Comparison of ENCODE assay signal across 22 cellular contexts in genomic region chrX:302975-303374, GRCh38. TPM values are rescaled to one million over a fixed set of nuclear protein-coding genes. Genes with fewer than 3 reads are reported as not detected.
DNase-seq lines count a peak whose midpoint lies in the region; ATAC-seq, FAIRE-seq and TF ChIP-seq lines count a peak whose summit lies in the region.
"Had no signal": no experiment of that assay in that cellular context is flagged by ENCODE, and none has a peak within 500 bp of the region (broad histone marks: within the 10 kb centered on the region; RNA-seq: fewer than 3 reads in every experiment).

No MANE protein-coding gene starts in this region.

- H4K20me1 ChIP-seq in HepG2 (ENCODE audit: insufficient read depth, low read length): peaks cover 54% of the 10 kb centered on the region

- no peak for TF ChIP-seq POLR2A in HepG2 (IDR thresholded peaks at IDR 0.05; ENCODE audit: insufficient read depth in 1 of 2, low read depth in 2 of 2, low read length in 2 of 2)

- TF ChIP-seq CTCF in RWPE2 (IDR thresholded peaks at IDR 0.05; ENCODE audit: poor library complexity, severe bottlenecking) (no peak), HepG2 (CRISPR knock-in tag; IDR thresholded peaks at IDR 0.05) (no peak), BE2C (IDR thresholded peaks at IDR 0.05; ENCODE audit: low read depth, low read length) (no peak)

- TF ChIP-seq EP300 in HepG2 (IDR thresholded peaks at IDR 0.05; ENCODE audit: low read depth in 2 of 2, low read length in 2 of 2): no peak
- TF ChIP-seq EP300 in HepG2 (CRISPR knock-in tag; IDR thresholded peaks at IDR 0.05; ENCODE audit: borderline replicate concordance): no peak

- BruUV-seq in HepG2 (replicated peaks; lab: Mats Ljungman, UMichigan): TSS peak; percentile 49

- FAIRE-seq in HepG2 (lab: Jason Lieb, UNC): no peak
- FAIRE-seq: HTR-8/SVneo had no signal

- no peak for TF ChIP-seq RAD21 in HepG2 (CRISPR knock-in tag; IDR thresholded peaks at IDR 0.05)

- no peaks in the 10 kb centered on the region for H3K9me3 ChIP-seq in RWPE2 (ENCODE audit: severe bottlenecking)
- H3K9me3 ChIP-seq in HepG2 (ENCODE audit: low read length): no peaks in the 10 kb centered on the region
- no peaks in the 10 kb centered on the region for H3K9me3 ChIP-seq in BE2C

- H3K36me3 Mint-ChIP-seq in activated CD8-positive, alpha-beta memory T cell treated with anti-CD3 and anti-CD28 coated beads, Interleukin-2, amount 10 ng/mL, durations not matched to agents 7 days and 5 days: peaks cover 60% of the 10 kb centered on the region

- no peak overlapping the region for H3K27ac ChIP-seq in RWPE2 (ENCODE audit: poor library complexity, severe bottlenecking)
- H3K27ac ChIP-seq in HepG2 (ENCODE audit: extremely low read length, insufficient read depth, low read length): no peak overlapping the region
- H3K27ac ChIP-seq: HL-60, PC-9, SK-N-MC had no signal

- H3K9ac ChIP-seq in HepG2 (ENCODE audit: insufficient read depth, low read depth, low read length): no peak overlapping the region

- H3K36me3 ChIP-seq in H7 (replicated peaks; ENCODE audit: control insufficient read depth, insufficient read depth, low read length): peaks cover 29% of the 10 kb centered on the region
- peaks cover 86% of the 10 kb centered on the region for H3K36me3 ChIP-seq in RWPE2 (ENCODE audit: low read depth)
- H3K36me3 ChIP-seq in HepG2 (replicated peaks in 1 of 2; ENCODE audit: control insufficient read depth in 1 of 2, insufficient read depth in 2 of 2, low read length in 2 of 2): peaks cover 19 to 36% of the 10 kb centered on the region in 2 experiments
- peaks cover 9% of the 10 kb centered on the region for H3K36me3 ChIP-seq in BE2C

- H3K79me2 ChIP-seq in HepG2 (ENCODE audit: insufficient read depth, low read length): no peaks in the 10 kb centered on the region

- H3K4me3 ChIP-seq in H7 (ENCODE audit: insufficient read depth, low read depth, low read length): no peak overlapping the region
- no peak overlapping the region for H3K4me3 ChIP-seq in RWPE2 (ENCODE audit: severe bottlenecking)
- H3K4me3 ChIP-seq in HepG2 (replicated peaks in 1 of 3; ENCODE audit: insufficient read depth in 1 of 3, low read depth in 2 of 3, low read length in 3 of 3): no peak overlapping the region
- no peak overlapping the region for H3K4me3 ChIP-seq in BE2C (ENCODE audit: low read depth, low read length)
- H3K4me3 ChIP-seq: PC-9, SK-N-MC had no signal

- ATAC-seq in RWPE2 (ENCODE audit: low read depth) (no peak), HepG2 (no peak), sciatic nerve (no peak)
- no peak for ATAC-seq in activated CD8-positive, alpha-beta memory T cell treated with anti-CD3 and anti-CD28 coated beads, Interleukin-2, amount 10 ng/mL, durations not matched to agents 7 days and 5 days
- ATAC-seq: Right ventricle myocardium inferior had no signal

- no peaks in the 10 kb centered on the region for H3K9me3 Mint-ChIP-seq in activated CD8-positive, alpha-beta memory T cell treated with anti-CD3 and anti-CD28 coated beads, Interleukin-2, amount 10 ng/mL, durations not matched to agents 7 days and 5 days (ENCODE audit: low read depth)

- CTCF ChIA-PET in HepG2 (lab: Yijun Ruan, JAX; ENCODE audit: low intra/inter-chr PET ratio, low total read pairs): no interaction called here
- CTCF ChIA-PET in activated CD8-positive, alpha-beta memory T cell treated with anti-CD3 and anti-CD28 coated beads, Interleukin-2, amount 10 ng/mL, durations not matched to agents 7 days and 5 days (lab: Charles Lee): no interaction called here

- H2AFZ ChIP-seq in HepG2 (ENCODE audit: low read length): no peak overlapping the region
- H2AFZ ChIP-seq: PC-9 had no signal

- H3K4me1 Mint-ChIP-seq in activated CD8-positive, alpha-beta memory T cell treated with anti-CD3 and anti-CD28 coated beads, Interleukin-2, amount 10 ng/mL, durations not matched to agents 7 days and 5 days: no peaks in the 10 kb centered on the region
- H3K4me1 Mint-ChIP-seq: CD14-positive monocyte had no signal

- H3K27me3 ChIP-seq in H7 (ENCODE audit: control insufficient read depth, insufficient read depth, low read length): no peaks in the 10 kb centered on the region
- H3K27me3 ChIP-seq in RWPE2 (ENCODE audit: insufficient read depth, poor library complexity, severe bottlenecking): no peaks in the 10 kb centered on the region
- no peaks in the 10 kb centered on the region for H3K27me3 ChIP-seq in HepG2 (ENCODE audit: control insufficient read depth in 1 of 2, insufficient read depth in 2 of 2, low read length in 2 of 2)
- no peaks in the 10 kb centered on the region for H3K27me3 ChIP-seq in BE2C

- in situ Hi-C loops in HepG2 (cut with HindIII; ENCODE audit: extremely low pct_ligation_motif_present, low pct_unique_long_range_greater_than_20kb): no loop called here

- no peak overlapping the region for H3K27ac Mint-ChIP-seq in activated CD8-positive, alpha-beta memory T cell treated with anti-CD3 and anti-CD28 coated beads, Interleukin-2, amount 10 ng/mL, durations not matched to agents 7 days and 5 days

- DNase-seq in H7 (peak; percentile 29), RWPE2 (ENCODE audit: low spot score) (peak; percentile 44), HepG2 (ENCODE audit: low spot score) (no peak), sciatic nerve (ENCODE audit: low spot score) (peak; percentile 43), BE2C (no peak), T-helper 9 cell (no peak)
- DNase-seq in activated CD8-positive, alpha-beta memory T cell treated with anti-CD3 and anti-CD28 coated beads, Interleukin-2, amount 10 ng/mL, durations not matched to agents 7 days and 5 days: no peak
- DNase-seq: AML-193, DMS 273 treated with DMSO at 0.1 percent for 48 hours, DND-41, HCEC 1CT, NCI-H1092 treated with DMSO at 0.1 percent for 48 hours, NCI-H146, NCI-H2029 treated with DMSO at 0.1 percent for 48 hours, NCI-H2171, NCI-H526, PC-9 had no signal

- POLR2A ChIA-PET in HepG2 (lab: Yijun Ruan, JAX): no interaction called here

- no peak overlapping the region for H3K4me3 Mint-ChIP-seq in activated CD8-positive, alpha-beta memory T cell treated with anti-CD3 and anti-CD28 coated beads, Interleukin-2, amount 10 ng/mL, durations not matched to agents 7 days and 5 days
- H3K4me3 Mint-ChIP-seq: CD14-positive monocyte had no signal

- H3K4me1 ChIP-seq in RWPE2 (ENCODE audit: insufficient read depth, poor library complexity, severe bottlenecking) (no peaks in the 10 kb centered on the region), HepG2 (ENCODE audit: insufficient read depth, low read length) (no peaks in the 10 kb centered on the region), BE2C (no peaks in the 10 kb centered on the region)

- 94% methylated on average over 19 of the region's 19 CpGs for WGBS in HepG2 (ENCODE audit: low lambda C conversion rate)

- intact Hi-C loops in HepG2 (cut with micrococcal nuclease; ENCODE audit: unreplicated experiment) (no loop called here), sciatic nerve (cut with DNase I) (no loop called here)

- no peaks in the 10 kb centered on the region for H3K27me3 Mint-ChIP-seq in activated CD8-positive, alpha-beta memory T cell treated with anti-CD3 and anti-CD28 coated beads, Interleukin-2, amount 10 ng/mL, durations not matched to agents 7 days and 5 days

- H3K4me2 ChIP-seq in HepG2 (ENCODE audit: low read depth, low read length): no peak overlapping the region
- H3K4me2 ChIP-seq: PC-9 had no signal

RNA-seq across cellular contexts. Expression of gene GTPBP6, which starts 15.6 kb away (rescaled TPM):
- total RNA-seq in H7 (2014; rRNA removed; shearing (Covaris generic)): 38.4 and 48.9 TPM in 2 replicates
- 35.6 and 39.6 TPM in 2 replicates for total RNA-seq in HepG2 (2016; rRNA removed; fragmentation: Illumina TruSeq; extraction: Trizol)
- 33.9 and 34.6 TPM in 2 replicates for total RNA-seq in HepG2 (2016; cell fraction: cytosol; rRNA removed; fragmentation: Illumina TruSeq; extraction: Trizol; ENCODE audit: low read depth)
- 32.3 and 41.0 TPM in 2 replicates for total RNA-seq in HepG2 (2016; cell fraction: insoluble cytoplasmic fraction; rRNA removed; fragmentation: Illumina TruSeq; extraction: Trizol)
- total RNA-seq in HepG2 (2016; cell fraction: membrane; rRNA removed; fragmentation: Illumina TruSeq; extraction: Trizol): 50.6 and 52.4 TPM in 2 replicates
- total RNA-seq in HepG2 (2016; cell fraction: nucleus; rRNA removed; fragmentation: Illumina TruSeq; extraction: Trizol): 17.0 and 20.4 TPM in 2 replicates
- polyA plus RNA-seq in HepG2 (2011; rRNA removed): 20.2 and 22.1 TPM in 2 replicates
- polyA plus RNA-seq in HepG2 (2011; cell fraction: cytosol; rRNA removed): 18.4 and 31.3 TPM in 2 replicates
- polyA plus RNA-seq in HepG2 (2011; cell fraction: nucleus; rRNA removed): 29.4 and 36.8 TPM in 2 replicates
- polyA plus RNA-seq in HepG2 (2012): 16.6 and 18.3 TPM in 2 replicates
- polyA plus RNA-seq in HepG2 (2016; cell fraction: cytosol; fragmentation: Illumina TruSeq; extraction: Trizol; ENCODE audit: low read depth): 46.6 and 50.3 TPM in 2 replicates
- polyA plus RNA-seq in HepG2 (2016; cell fraction: insoluble cytoplasmic fraction; fragmentation: Illumina TruSeq; extraction: Trizol; ENCODE audit: low read depth): 38.1 and 42.7 TPM in 2 replicates
- 50.6 and 54.4 TPM in 2 replicates for polyA plus RNA-seq in HepG2 (2016; cell fraction: membrane; fragmentation: Illumina TruSeq; extraction: Trizol; ENCODE audit: low read depth)
- polyA plus RNA-seq in HepG2 (2016; cell fraction: nucleus; fragmentation: Illumina TruSeq; extraction: Trizol; ENCODE audit: insufficient read depth, low read depth): 41.5 and 48.9 TPM in 2 replicates
- 14.7 and 27.7 TPM in 2 replicates for polyA minus RNA-seq in HepG2 (2011; rRNA and poly(A)+ RNA removed; ENCODE audit: low replicate concordance)
- polyA minus RNA-seq in HepG2 (2011; cell fraction: cytosol; rRNA and poly(A)+ RNA removed): 10.6 and 14.2 TPM in 2 replicates
- 4.7 and 7.2 TPM in 2 replicates for polyA minus RNA-seq in HepG2 (2011; cell fraction: nucleus; rRNA and poly(A)+ RNA removed)
- total RNA-seq in sciatic nerve: 43.1 TPM
- polyA plus RNA-seq in BE2C (2012; ENCODE audit: insufficient read depth, insufficient read length, low read depth): 69.9 TPM
- total RNA-seq in activated CD8-positive, alpha-beta memory T cell treated with anti-CD3 and anti-CD28 coated beads, Interleukin-2, amount 10 ng/mL, durations not matched to agents 7 days and 5 days: 10 to 100 TPM; 53.2 to 57.2 TPM

RNA-seq across cellular contexts. Expression of gene PLCXD1, which starts 21.8 kb away (rescaled TPM):
- total RNA-seq in H7 (2014; rRNA removed; shearing (Covaris generic)): 86.3 and 92.0 TPM in 2 replicates
- total RNA-seq in HepG2 (2016; rRNA removed; fragmentation: Illumina TruSeq; extraction: Trizol) (87.7 and 111 TPM in 2 replicates), sciatic nerve (11.0 TPM)
- total RNA-seq in HepG2 (2016; cell fraction: cytosol; rRNA removed; fragmentation: Illumina TruSeq; extraction: Trizol; ENCODE audit: low read depth): 14.7 and 15.6 TPM in 2 replicates
- total RNA-seq in HepG2 (2016; cell fraction: insoluble cytoplasmic fraction; rRNA removed; fragmentation: Illumina TruSeq; extraction: Trizol): 93.5 and 100 TPM in 2 replicates
- total RNA-seq in HepG2 (2016; cell fraction: membrane; rRNA removed; fragmentation: Illumina TruSeq; extraction: Trizol): 44.6 and 46.3 TPM in 2 replicates
- 61.7 and 72.3 TPM in 2 replicates for total RNA-seq in HepG2 (2016; cell fraction: nucleus; rRNA removed; fragmentation: Illumina TruSeq; extraction: Trizol)
- polyA plus RNA-seq in HepG2 (2011; rRNA removed): 153 and 202 TPM in 2 replicates
- polyA plus RNA-seq in HepG2 (2011; cell fraction: cytosol; rRNA removed): 97.5 and 98.8 TPM in 2 replicates
- 373 and 416 TPM in 2 replicates for polyA plus RNA-seq in HepG2 (2011; cell fraction: nucleus; rRNA removed)
- 118 and 196 TPM in 2 replicates for polyA plus RNA-seq in HepG2 (2012)
- polyA plus RNA-seq in HepG2 (2016; cell fraction: cytosol; fragmentation: Illumina TruSeq; extraction: Trizol; ENCODE audit: low read depth): 10.9 TPM in 2 replicates
- 71.2 and 91.8 TPM in 2 replicates for polyA plus RNA-seq in HepG2 (2016; cell fraction: insoluble cytoplasmic fraction; fragmentation: Illumina TruSeq; extraction: Trizol; ENCODE audit: low read depth)
- 29.2 and 29.4 TPM in 2 replicates for polyA plus RNA-seq in HepG2 (2016; cell fraction: membrane; fragmentation: Illumina TruSeq; extraction: Trizol; ENCODE audit: low read depth)
- 178 and 219 TPM in 2 replicates for polyA plus RNA-seq in HepG2 (2016; cell fraction: nucleus; fragmentation: Illumina TruSeq; extraction: Trizol; ENCODE audit: insufficient read depth, low read depth)
- 70.5 and 467 TPM in 2 replicates for polyA minus RNA-seq in HepG2 (2011; rRNA and poly(A)+ RNA removed; ENCODE audit: low replicate concordance)
- polyA minus RNA-seq in HepG2 (2011; cell fraction: cytosol; rRNA and poly(A)+ RNA removed): 116 and 195 TPM in 2 replicates
- 115 and 118 TPM in 2 replicates for polyA minus RNA-seq in HepG2 (2011; cell fraction: nucleus; rRNA and poly(A)+ RNA removed)
- polyA plus RNA-seq in BE2C (2012; ENCODE audit: insufficient read depth, insufficient read length, low read depth): 19.4 TPM
- total RNA-seq in activated CD8-positive, alpha-beta memory T cell treated with anti-CD3 and anti-CD28 coated beads, Interleukin-2, amount 10 ng/mL, durations not matched to agents 7 days and 5 days: 10 to 100 TPM; 41.1 to 67.9 TPM

Comparison
In these comparisons a context has a peak if more than half of its experiments do, and no peak if none do; other contexts are left out.
1. DNase-seq: peak in H7 (single experiment), RWPE2 (single experiment) and sciatic nerve (single experiment); none in HepG2 (single experiment), BE2C (single experiment), activated CD8-positive, alpha-beta memory T cell treated with anti-CD3 and anti-CD28 coated beads, Interleukin-2, amount 10 ng/mL, durations not matched to agents 7 days and 5 days (single experiment) and T-helper 9 cell (single experiment).